Comparison of ENCODE assay signal across 8 cellular contexts in genomic region chr19:42295831-42296525, GRCh38. TPM values are rescaled to one million over a fixed set of nuclear protein-coding genes. Genes with fewer than 3 reads are reported as not detected.
DNase-seq lines count a peak whose midpoint lies in the region; TF ChIP-seq lines count a peak whose summit lies in the region.

No MANE protein-coding gene starts in this region.

- intact Hi-C loops in head of caudate nucleus (cut with DNase I): no loop called here

- peak; percentile 66 for TF ChIP-seq CTCF in LNCAP (IDR thresholded peaks at IDR 0.05)

- DNase-seq in NCI-H187 (lab: John Stamatoyannopoulos, UW) (peak; percentile 50 to 77), NCI-H187 treated with DMSO at 0.1 percent for 48 hours (lab: John Stamatoyannopoulos, UW) (no peak), SK-N-DZ (ENCODE audit: low spot score) (peak; percentile 79), head of caudate nucleus (peak; percentile 57 to 95 (median 88)), renal cortical epithelial cell (ENCODE audit: low read depth) (peak; percentile 47), COLO829 (ENCODE audit: low spot score) (no peak)
- DNase-seq in activated naive CD4-positive, alpha-beta T cell (lab: John Stamatoyannopoulos, UW): peak; percentile 86 to 93 (median 92)

RNA-seq across cellular contexts. Expression of gene PRR19, which starts 6.0 kb away (rescaled TPM):
- polyA plus RNA-seq in SK-N-DZ (2014; cell fraction: cytosol; rRNA removed): 1.0 and 2.0 TPM in 2 replicates
- 0.28 and 0.99 TPM in 2 replicates for polyA plus RNA-seq in SK-N-DZ (2014; cell fraction: nucleus; rRNA removed)
- 0.65 TPM in 1 of 2 replicates, not detected in the other for total RNA-seq in renal cortical epithelial cell

RNA-seq across cellular contexts. Expression of gene PAFAH1B3, which starts 6.4 kb away (rescaled TPM):
- 242 and 265 TPM in 2 replicates for polyA plus RNA-seq in SK-N-DZ (2014; cell fraction: cytosol; rRNA removed)
- polyA plus RNA-seq in SK-N-DZ (2014; cell fraction: nucleus; rRNA removed): 203 and 228 TPM in 2 replicates
- total RNA-seq in renal cortical epithelial cell: 45.9 and 75.4 TPM in 2 replicates

RNA-seq across cellular contexts. Expression of gene TMEM145, which starts 17.1 kb away (rescaled TPM):
- polyA plus RNA-seq in SK-N-DZ (2014; cell fraction: cytosol; rRNA removed): 4.3 and 4.9 TPM in 2 replicates
- 57.8 and 173 TPM in 2 replicates for polyA plus RNA-seq in SK-N-DZ (2014; cell fraction: nucleus; rRNA removed)
- not detected in 2 replicates for total RNA-seq in renal cortical epithelial cell

RNA-seq across cellular contexts. Expression of gene CIC, which starts 26.9 kb away (rescaled TPM):
- 14.2 and 17.4 TPM in 2 replicates for polyA plus RNA-seq in SK-N-DZ (2014; cell fraction: cytosol; rRNA removed)
- polyA plus RNA-seq in SK-N-DZ (2014; cell fraction: nucleus; rRNA removed): 35.7 and 42.1 TPM in 2 replicates
- 9.0 and 67.9 TPM in 2 replicates for total RNA-seq in renal cortical epithelial cell

RNA-seq across cellular contexts. Expression of gene MEGF8, which starts 29.5 kb away (rescaled TPM):
- 10.7 and 11.2 TPM in 2 replicates for polyA plus RNA-seq in SK-N-DZ (2014; cell fraction: cytosol; rRNA removed)
- 7.8 and 11.5 TPM in 2 replicates for polyA plus RNA-seq in SK-N-DZ (2014; cell fraction: nucleus; rRNA removed)
- 12.5 and 113 TPM in 2 replicates for total RNA-seq in renal cortical epithelial cell

Comparison
In these comparisons a context has a peak if more than half of its experiments do, and no peak if none do; other contexts are left out.
1. DNase-seq: peak in NCI-H187 (2 of 2), SK-N-DZ (single experiment), activated naive CD4-positive, alpha-beta T cell (4 of 4), head of caudate nucleus (42 of 42) and renal cortical epithelial cell (single experiment); none in NCI-H187 treated with DMSO at 0.1 percent for 48 hours (single experiment) and COLO829 (single experiment).